17 cellular contexts compared by ENCODE assay signal in the genomic region with DNA sequence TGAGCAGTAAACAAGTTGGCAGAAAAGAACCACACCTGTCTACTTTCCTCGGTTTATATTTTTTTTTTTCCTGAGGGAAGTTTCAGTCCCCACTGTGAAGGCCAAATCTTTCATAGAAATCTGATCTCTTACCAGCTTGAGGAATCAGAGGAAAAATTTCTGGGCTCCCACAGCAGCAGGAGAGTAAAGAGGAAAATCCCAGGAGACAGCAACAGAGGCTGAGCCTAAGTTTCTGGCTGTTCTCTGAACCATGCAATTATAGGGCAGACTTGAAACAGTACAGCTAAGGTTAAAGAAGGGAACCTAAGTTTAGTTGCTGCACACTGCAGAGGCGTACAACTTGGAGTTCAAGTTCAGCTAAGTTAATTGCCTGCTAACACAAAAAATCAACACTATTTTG.
"Had no signal": no experiment of that assay in that cellular context is flagged by ENCODE, and none has a peak within 500 bp of the region (broad histone marks: within the 10 kb centered on the region; RNA-seq: fewer than 3 reads in every experiment).

No MANE protein-coding gene starts in this region.

- ATAC-seq: effector memory CD8-positive, alpha-beta T cell; gastrocnemius medialis; heart left ventricle; left colon; right lobe of liver; upper lobe of right lung had no signal

- DNase-seq: activated CD4-positive, alpha-beta T cell treated with anti-CD3 and anti-CD28 coated beads, Interleukin-2, amount 50 U/mL, for 1 hour; activated CD8-positive, alpha-beta memory T cell treated with anti-CD3 and anti-CD28 coated beads for 24 hours; activated naive CD4-positive, alpha-beta T cell; activated naive CD8-positive, alpha-beta T cell treated with anti-CD3 and anti-CD28 coated beads, Interleukin-2, amount 10 ng/mL, durations not matched to agents 7 days and 5 days; aorta; cerebellar nuclear complex; dermis blood vessel endothelial cell; effector memory CD8-positive, alpha-beta T cell; gastrocnemius medialis; heart left ventricle; left colon; right lobe of liver; stimulated activated CD4-positive, alpha-beta T cell treated with anti-CD3 and anti-CD28 coated beads, Interleukin-12 subunit alpha, Interleukin-12 subunit beta, amount 100 ng/mL, for 4 hours; stimulated activated CD4-positive, alpha-beta T cell treated with anti-CD3 and anti-CD28 coated beads, Interleukin-2, amount 100 ng/mL, for 24 hours; stomach; upper lobe of right lung had no signal

- H3K4me3 ChIP-seq: gastrocnemius medialis, heart left ventricle, right lobe of liver, stomach, thoracic aorta, upper lobe of right lung had no signal
